Comparison of ENCODE assay signal across 16 cellular contexts in the genomic region with DNA sequence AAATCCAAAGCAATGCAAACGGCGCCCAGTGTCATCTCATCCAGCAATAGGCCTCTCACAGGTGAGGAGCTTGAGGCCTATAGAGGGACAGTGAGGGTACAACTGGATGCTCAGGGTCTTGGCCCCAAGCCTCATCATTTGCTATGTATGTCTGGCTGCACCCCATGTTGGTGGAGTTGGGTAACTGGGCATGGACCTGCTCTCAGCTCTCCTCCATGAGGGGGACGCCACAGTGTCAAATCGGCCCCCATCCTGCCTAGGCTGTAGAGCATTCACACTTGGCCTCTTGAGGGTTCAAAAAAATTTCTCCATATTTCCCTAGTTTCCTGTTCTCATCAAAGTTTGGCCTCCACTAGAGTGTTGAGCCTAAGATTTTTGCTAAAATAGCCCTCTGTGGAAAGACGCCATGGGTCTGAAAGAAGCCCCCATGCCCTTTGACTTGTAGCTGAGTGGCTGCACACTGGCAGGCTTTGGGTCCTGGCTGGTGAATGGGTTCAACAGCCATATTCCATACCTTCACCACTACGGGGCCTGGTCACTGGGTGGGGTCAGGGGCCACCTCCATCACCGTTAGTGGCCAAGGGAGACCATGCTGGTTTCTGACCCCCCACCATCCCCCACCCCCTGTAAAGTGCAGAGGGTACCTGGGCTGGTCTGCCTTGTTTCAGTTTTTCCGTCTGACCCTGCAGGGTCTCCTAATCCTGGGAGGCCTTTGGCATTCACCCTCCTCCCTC.
A peak's percentile ranks its signal among the peaks of the same experiment; 100 is the strongest.
DNase-seq lines count a peak whose midpoint lies in the region; ATAC-seq and TF ChIP-seq lines count a peak whose summit lies in the region.
"Had no signal": no experiment of that assay in that cellular context is flagged by ENCODE, and none has a peak within 500 bp of the region (broad histone marks: within the 10 kb centered on the region; RNA-seq: fewer than 3 reads in every experiment).

No MANE protein-coding gene starts in this region.

- H3K36me3 ChIP-seq in heart left ventricle (no peaks in the 10 kb centered on the region), esophagus squamous epithelium (no peaks in the 10 kb centered on the region), upper lobe of left lung (no peaks in the 10 kb centered on the region)
- H3K36me3 ChIP-seq: BLaER1 had no signal

- DNase-seq in heart left ventricle (no peak), Right ventricle myocardium superior (no peak), left ventricle myocardium superior (peak; percentile 30), mesothelial cell of epicardium (ENCODE audit: low spot score in 2 of 2, unreplicated experiment in 2 of 2) (no peak), esophagus squamous epithelium (lab: John Stamatoyannopoulos, UW) (no peak), upper lobe of left lung (no peak)
- DNase-seq: 8988T; AML-193; Caco-2; CD8-positive, alpha-beta memory T cell; DND-41; GDM1 had no signal

- peaks cover 0 to 15% (median 2%) of the 10 kb centered on the region in 12 donors for H3K4me1 ChIP-seq in heart left ventricle
- peaks cover 0 to 3% (median 0%) of the 10 kb centered on the region in 3 donors for H3K4me1 ChIP-seq in esophagus squamous epithelium
- peaks cover 0 to 2% (median 0%) of the 10 kb centered on the region in 4 donors for H3K4me1 ChIP-seq in upper lobe of left lung
- H3K4me1 ChIP-seq: BLaER1, Caco-2 had no signal

- peaks cover 2% of the 10 kb centered on the region for H3K27me3 Mint-ChIP-seq in mesothelial cell of epicardium (ENCODE audit: low read depth)

- no peaks in the 10 kb centered on the region for H3K36me3 Mint-ChIP-seq in mesothelial cell of epicardium
- H3K36me3 Mint-ChIP-seq: CD8-positive, alpha-beta memory T cell had no signal

- TF ChIP-seq POLR2A in heart left ventricle (IDR thresholded peaks at IDR 0.05) (no peak), esophagus squamous epithelium (IDR thresholded peaks at IDR 0.05) (no peak), upper lobe of left lung (IDR thresholded peaks at IDR 0.05) (no peak)

- no peaks in the 10 kb centered on the region for H3K27me3 ChIP-seq in heart left ventricle
- no peaks in the 10 kb centered on the region for H3K27me3 ChIP-seq in esophagus squamous epithelium
- no peaks in the 10 kb centered on the region for H3K27me3 ChIP-seq in upper lobe of left lung
- H3K27me3 ChIP-seq: BLaER1 had no signal

- H3K9me3 ChIP-seq in heart left ventricle (no peaks in the 10 kb centered on the region), esophagus squamous epithelium (no peaks in the 10 kb centered on the region), upper lobe of left lung (no peaks in the 10 kb centered on the region)
- H3K9me3 ChIP-seq: BLaER1, Caco-2 had no signal

- no peak for ATAC-seq in heart left ventricle
- no peak for ATAC-seq in Right ventricle myocardium superior (ENCODE audit: poor library complexity)
- no peak for ATAC-seq in left ventricle myocardium superior
- no peak for ATAC-seq in GM18520 (IDR thresholded peaks at IDR 0.05; ENCODE audit: unreplicated experiment)
- ATAC-seq in upper lobe of left lung (ENCODE audit: low FRiP score in 2 of 2) = no peak
- ATAC-seq: HCT116, HepG2 had no signal

- no peak for TF ChIP-seq CTCF in heart left ventricle (IDR thresholded peaks at IDR 0.05)
- TF ChIP-seq CTCF in mesothelial cell of epicardium (IDR thresholded peaks at IDR 0.05; ENCODE audit: unreplicated experiment) = no peak
- no peak for TF ChIP-seq CTCF in esophagus squamous epithelium (IDR thresholded peaks at IDR 0.05)
- TF ChIP-seq CTCF in upper lobe of left lung (IDR thresholded peaks at IDR 0.05) = no peak

- H3K4me1 Mint-ChIP-seq in mesothelial cell of epicardium = no peaks in the 10 kb centered on the region
- H3K4me1 Mint-ChIP-seq: CD8-positive, alpha-beta memory T cell had no signal

- no peak overlapping the region for H3K4me3 Mint-ChIP-seq in mesothelial cell of epicardium
- H3K4me3 Mint-ChIP-seq: CD8-positive, alpha-beta memory T cell had no signal

- WGBS in heart left ventricle, 4 donors = 82 to 95% (median 87%) methylated on average over 8 of the region's 8 CpGs
- WGBS in esophagus squamous epithelium, 2 donors = 76 to 91% methylated on average over 6 to 7 of the region's 8 CpGs
- 91 to 93% methylated on average over 6 to 8 of the region's 8 CpGs for WGBS in upper lobe of left lung, 2 donors

- H3K27ac ChIP-seq in heart left ventricle = peak overlapping the region in 9 of 12 donors; percentile 10 to 71 (median 54)
- no peak overlapping the region for H3K27ac ChIP-seq in esophagus squamous epithelium
- H3K27ac ChIP-seq in upper lobe of left lung = no peak overlapping the region
- H3K27ac ChIP-seq: BLaER1 had no signal

- H3K27ac Mint-ChIP-seq in mesothelial cell of epicardium = peak overlapping the region; percentile 75

- no peak for TF ChIP-seq EP300 in upper lobe of left lung (IDR thresholded peaks at IDR 0.05)

- H3K9me3 Mint-ChIP-seq in mesothelial cell of epicardium = no peaks in the 10 kb centered on the region
- H3K9me3 Mint-ChIP-seq: CD8-positive, alpha-beta memory T cell had no signal

- intact Hi-C loops in heart left ventricle (cut with DNase I) = no loop called here
- intact Hi-C loops in Right ventricle myocardium superior (cut with DNase I) = no loop called here
- intact Hi-C loops in left ventricle myocardium superior (cut with micrococcal nuclease) = no loop called here
- intact Hi-C loops in esophagus squamous epithelium (cut with DNase I) = no loop called here

- H3K4me3 ChIP-seq in heart left ventricle (no peak overlapping the region), esophagus squamous epithelium (no peak overlapping the region), upper lobe of left lung (no peak overlapping the region)
- H3K4me3 ChIP-seq: BLaER1 had no signal

Comparison
In these comparisons a context has a peak if more than half of its experiments do, and no peak if none do; other contexts are left out.
1. H3K27ac ChIP-seq: peak in heart left ventricle (9 of 12); none in esophagus squamous epithelium (0 of 4) and upper lobe of left lung (0 of 4).